Comparison of ENCODE assay signal across 28 cellular contexts in the genomic region with DNA sequence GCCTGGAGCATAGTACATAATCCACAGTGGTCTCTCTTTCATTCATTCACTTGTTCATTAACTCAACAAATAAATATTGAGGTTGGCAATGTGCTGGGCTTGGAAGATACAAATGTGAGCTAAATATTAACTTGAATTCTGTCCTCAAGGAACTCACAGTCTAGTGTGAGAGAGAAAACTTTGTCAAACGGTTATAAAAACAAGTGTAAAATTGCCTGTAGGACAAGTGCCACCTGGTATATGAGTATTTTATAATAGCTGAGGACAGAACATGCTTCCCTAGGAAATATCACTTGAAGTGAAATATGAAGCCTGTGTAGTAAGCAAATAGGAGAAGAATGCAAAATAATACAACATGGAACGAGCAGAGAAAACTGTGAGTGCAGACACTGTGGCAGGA.
"Had no signal": no experiment of that assay in that cellular context is flagged by ENCODE, and none has a peak within 500 bp of the region (broad histone marks: within the 10 kb centered on the region; RNA-seq: fewer than 3 reads in every experiment).

No MANE protein-coding gene starts in this region.

- H3K4me3 ChIP-seq: left ventricle myocardium inferior, lung, neural progenitor cell, psoas muscle, right atrium auricular region, right lobe of liver, smooth muscle cell, tibial nerve, upper lobe of left lung, vagina had no signal

- H3K9me3 Mint-ChIP-seq: immature natural killer cell, neural progenitor cell had no signal

- H3K4me1 Mint-ChIP-seq: immature natural killer cell; mesothelial cell of epicardium; naive thymus-derived CD8-positive, alpha-beta T cell; nephron progenitor cell; neural progenitor cell; stimulated activated memory B cell treated with anti-CD40 and anti-IgM and Interleukin-4, amounts not matched to agents 10 μg/mL and 1 μg/mL and 100 μg/mL, for 72 hours; stimulated activated naive CD8-positive, alpha-beta T cell treated with anti-CD3 and anti-CD28 coated beads, Interleukin-15, amount 100 ng/mL, for 72 hours had no signal

- H3K4me3 Mint-ChIP-seq: immature natural killer cell; mesothelial cell of epicardium; naive thymus-derived CD8-positive, alpha-beta T cell; nephron progenitor cell; neural progenitor cell; stimulated activated memory B cell treated with anti-CD40 and anti-IgM and Interleukin-4, amounts not matched to agents 10 μg/mL and 1 μg/mL and 100 μg/mL, for 72 hours; stimulated activated naive CD8-positive, alpha-beta T cell treated with anti-CD3 and anti-CD28 coated beads, Interleukin-15, amount 100 ng/mL, for 72 hours had no signal

- H3K27me3 Mint-ChIP-seq: naive thymus-derived CD8-positive, alpha-beta T cell; stimulated activated memory B cell treated with anti-CD40 and anti-IgM and Interleukin-4, amounts not matched to agents 10 μg/mL and 1 μg/mL and 100 μg/mL, for 72 hours; stimulated activated naive CD8-positive, alpha-beta T cell treated with anti-CD3 and anti-CD28 coated beads, Interleukin-15, amount 100 ng/mL, for 72 hours had no signal

- H3K36me3 Mint-ChIP-seq: immature natural killer cell; mesothelial cell of epicardium; neural progenitor cell; stimulated activated memory B cell treated with anti-CD40 and anti-IgM and Interleukin-4, amounts not matched to agents 10 μg/mL and 1 μg/mL and 100 μg/mL, for 72 hours had no signal

- DNase-seq: hypothalamus; immature natural killer cell; kidney; left ventricle myocardium inferior; mesendoderm; naive thymus-derived CD8-positive, alpha-beta T cell; nephron progenitor cell; occipital lobe; psoas muscle; right lobe of liver; stimulated activated CD4-positive, alpha-beta T cell treated with anti-CD3 and anti-CD28 coated beads, Interleukin-1b, Interleukin-23, amount 100 ng/mL, for 48 hours; stimulated activated CD4-positive, alpha-beta T cell treated with anti-CD3 and anti-CD28 coated beads, Interleukin-2, amount 100 ng/mL, for 48 hours; stimulated activated CD4-positive, alpha-beta T cell treated with anti-CD3 and anti-CD28 coated beads, Interleukin-4, amount 100 ng/mL, for 4 hours; stimulated activated CD8-positive, alpha-beta memory T cell treated with anti-CD3 and anti-CD28 coated beads, Interleukin-4, amount 100 ng/mL, for 48 hours; stimulated activated naive CD4-positive, alpha-beta T cell treated with Interleukin-2 at 50 U/mL for 16 hours; stimulated activated naive CD8-positive, alpha-beta T cell treated with anti-CD3 and anti-CD28 coated beads, Interleukin-15, amount 100 ng/mL, for 72 hours; substantia nigra; upper lobe of left lung had no signal

- H3K9ac ChIP-seq: neural progenitor cell, parathyroid adenoma had no signal

- H3K27ac ChIP-seq: left ventricle myocardium inferior, neural progenitor cell, neutrophil, parathyroid adenoma, psoas muscle, right atrium auricular region, right lobe of liver, tibial nerve, upper lobe of left lung, vagina had no signal

- H3K27me3 ChIP-seq: neural progenitor cell, neutrophil, right atrium auricular region, right lobe of liver, tibial nerve, upper lobe of left lung, vagina had no signal

- ATAC-seq: naive thymus-derived CD8-positive, alpha-beta T cell; psoas muscle; right lobe of liver; stimulated activated memory B cell treated with anti-CD40 and anti-IgM and Interleukin-4, amounts not matched to agents 10 μg/mL and 1 μg/mL and 100 μg/mL, for 72 hours; stimulated activated naive CD8-positive, alpha-beta T cell treated with anti-CD3 and anti-CD28 coated beads, Interleukin-15, amount 100 ng/mL, for 72 hours had no signal

- H3K4me1 ChIP-seq: left ventricle myocardium inferior, neural progenitor cell, parathyroid adenoma, psoas muscle, right atrium auricular region, right lobe of liver, tibial nerve, upper lobe of left lung, vagina had no signal

- H3K27ac Mint-ChIP-seq: immature natural killer cell; mesothelial cell of epicardium; nephron progenitor cell; neural progenitor cell; stimulated activated memory B cell treated with anti-CD40 and anti-IgM and Interleukin-4, amounts not matched to agents 10 μg/mL and 1 μg/mL and 100 μg/mL, for 72 hours; stimulated activated naive CD8-positive, alpha-beta T cell treated with anti-CD3 and anti-CD28 coated beads, Interleukin-15, amount 100 ng/mL, for 72 hours had no signal

- H3K9me3 ChIP-seq: neutrophil, psoas muscle, right lobe of liver, vagina had no signal

- H3K36me3 ChIP-seq: left ventricle myocardium inferior, neural progenitor cell, neutrophil, right atrium auricular region, right lobe of liver, tibial nerve, upper lobe of left lung, vagina had no signal
